In genomic region chr22:46968848-46969247, GRCh38 we compare ENCODE assay signal across 16 cellular contexts.
"Had no signal": no experiment of that assay in that cellular context is flagged by ENCODE, and none has a peak within 500 bp of the region (broad histone marks: within the 10 kb centered on the region; RNA-seq: fewer than 3 reads in every experiment).

No MANE protein-coding gene starts in this region.

- H3K4me1 ChIP-seq: foreskin keratinocyte had no signal

- H3K4me3 Mint-ChIP-seq: activated T-cell treated with anti-CD3 and anti-CD28 coated beads, Interleukin-2, amount 50 U/mL, for 4 hours; mesothelial cell of epicardium; T-helper 2 cell treated with Interferon-gamma antibody and Interleukin-4, amounts not matched to agents 5 μg/mL and 100 μg/mL, for 36 hours had no signal

- H3K27ac ChIP-seq: foreskin keratinocyte, tibial nerve, vagina had no signal

- H3K36me3 ChIP-seq: vagina had no signal

- H3K27me3 ChIP-seq: foreskin keratinocyte, tibial nerve, vagina had no signal

- DNase-seq: activated gamma-delta T cell treated with Interleukin-2 at 50 U/mL for 16 hours; activated T-cell treated with anti-CD3 and anti-CD28 coated beads, Interleukin-2, amount 50 U/mL, for 4 hours; aorta; cerebellar nuclear complex; effector CD8-positive, alpha-beta T cell; foreskin keratinocyte; head of caudate nucleus; kidney glomerular epithelial cell; retina; stimulated activated naive CD4-positive, alpha-beta T cell; substantia nigra; SW 1271 had no signal

- H3K4me3 ChIP-seq: tibial nerve, vagina had no signal

- H3K9me3 Mint-ChIP-seq: activated T-cell treated with anti-CD3 and anti-CD28 coated beads, Interleukin-2, amount 50 U/mL, for 4 hours; mesothelial cell of epicardium; T-helper 2 cell treated with Interferon-gamma antibody and Interleukin-4, amounts not matched to agents 5 μg/mL and 100 μg/mL, for 36 hours had no signal

- ATAC-seq: foreskin keratinocyte had no signal

- H3K9me3 ChIP-seq: tibial nerve, vagina had no signal

- H3K36me3 Mint-ChIP-seq: mesothelial cell of epicardium had no signal

- H3K27ac Mint-ChIP-seq: mesothelial cell of epicardium; T-helper 2 cell treated with Interferon-gamma antibody and Interleukin-4, amounts not matched to agents 5 μg/mL and 100 μg/mL, for 36 hours had no signal
